Comparison of ENCODE assay signal across 22 cellular contexts in the genomic region with DNA sequence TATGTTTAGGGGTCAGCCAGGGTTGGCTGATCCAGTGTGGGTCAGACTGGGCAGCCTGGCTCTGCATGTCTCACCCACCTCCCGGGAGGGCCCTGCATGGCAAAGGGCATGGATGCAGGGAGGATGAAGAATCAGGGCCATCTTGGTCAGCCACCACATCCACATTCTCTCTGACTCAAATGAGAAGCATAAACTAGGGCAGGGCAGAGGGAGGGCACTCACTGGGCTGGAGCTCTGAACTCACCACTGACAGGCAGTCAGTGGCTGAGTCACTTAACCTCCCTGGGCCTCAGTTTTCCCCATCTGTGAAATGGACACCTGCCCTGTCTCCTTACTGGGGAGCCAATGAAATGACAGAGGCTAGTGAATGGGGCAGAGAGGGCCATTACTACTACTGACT. TPM values are rescaled to one million over a fixed set of nuclear protein-coding genes. Genes with fewer than 3 reads are reported as not detected.
"Had no signal": no experiment of that assay in that cellular context is flagged by ENCODE, and none has a peak within 500 bp of the region (broad histone marks: within the 10 kb centered on the region; RNA-seq: fewer than 3 reads in every experiment).

No MANE protein-coding gene starts in this region.

- DNase-seq: activated CD4-positive, alpha-beta T cell treated with anti-CD3 and anti-CD28 coated beads, Interleukin-2, amount 10 ng/mL, durations not matched to agents 24 days and 14 days; activated CD4-positive, CD25-positive, alpha-beta regulatory T cell; activated CD8-positive, alpha-beta memory T cell treated with anti-CD3 and anti-CD28 coated beads, Interleukin-2, amount 50 U/mL, for 48 hours; activated CD8-positive, alpha-beta T cell treated with anti-CD3 and anti-CD28 coated beads, Interleukin-2, amount 10 ng/mL, durations not matched to agents 7 days and 5 days; activated gamma-delta T cell treated with Interleukin-2 at 50 U/mL for 16 hours; activated T-cell treated with anti-CD3 and anti-CD28 coated beads, Interleukin-2, amount 50 U/mL, for 72 hours; amygdala; central memory CD4-positive, alpha-beta T cell; colonic mucosa; glutamatergic neuron; kidney glomerular epithelial cell; nephron progenitor cell; psoas muscle; spleen; stimulated activated CD4-positive, alpha-beta T cell treated with anti-CD3 and anti-CD28 coated beads, Interleukin-1b, Interleukin-23, amount 100 ng/mL, for 48 hours had no signal

- H3K27me3 ChIP-seq: colonic mucosa had no signal

- H3K4me1 ChIP-seq: colonic mucosa, psoas muscle, spleen, tibial nerve had no signal

- H3K27ac ChIP-seq: colonic mucosa, psoas muscle, spleen, tibial nerve had no signal

- ATAC-seq: activated CD8-positive, alpha-beta T cell treated with anti-CD3 and anti-CD28 coated beads, Interleukin-2, amount 10 ng/mL, durations not matched to agents 7 days and 5 days; activated T-cell treated with anti-CD3 and anti-CD28 coated beads, Interleukin-2, amount 50 U/mL, for 72 hours; psoas muscle; sciatic nerve had no signal

- H3K4me3 ChIP-seq: colonic mucosa, psoas muscle, spleen, tibial nerve had no signal

- H3K36me3 ChIP-seq: colonic mucosa, spleen, tibial nerve had no signal

- H3K9me3 ChIP-seq: colonic mucosa, psoas muscle, spleen had no signal

RNA-seq across cellular contexts. Expression of a gene that starts 4.3 kb away (rescaled TPM):
- total RNA-seq: activated CD4-positive, alpha-beta T cell treated with anti-CD3 and anti-CD28 coated beads, Interleukin-2, amount 10 ng/mL, durations not matched to agents 24 days and 14 days; activated CD8-positive, alpha-beta T cell treated with anti-CD3 and anti-CD28 coated beads, Interleukin-2, amount 10 ng/mL, durations not matched to agents 7 days and 5 days; activated T-cell treated with anti-CD3 and anti-CD28 coated beads, Interleukin-2, amount 50 U/mL, for 72 hours; fibroblast of villous mesenchyme; lower leg skin; osteoblast; subcutaneous adipose tissue had no signal
- polyA plus RNA-seq: esophagus had no signal

RNA-seq across cellular contexts. Expression of a gene that starts 14.0 kb away (rescaled TPM):
- total RNA-seq: activated CD4-positive, alpha-beta T cell treated with anti-CD3 and anti-CD28 coated beads, Interleukin-2, amount 10 ng/mL, durations not matched to agents 24 days and 14 days; activated CD8-positive, alpha-beta T cell treated with anti-CD3 and anti-CD28 coated beads, Interleukin-2, amount 10 ng/mL, durations not matched to agents 7 days and 5 days; fibroblast of villous mesenchyme; lower leg skin; osteoblast had no signal

RNA-seq across cellular contexts. Expression of a gene that starts 23.7 kb away (rescaled TPM):
- total RNA-seq: activated CD4-positive, alpha-beta T cell treated with anti-CD3 and anti-CD28 coated beads, Interleukin-2, amount 10 ng/mL, durations not matched to agents 24 days and 14 days; activated CD8-positive, alpha-beta T cell treated with anti-CD3 and anti-CD28 coated beads, Interleukin-2, amount 10 ng/mL, durations not matched to agents 7 days and 5 days; activated T-cell treated with anti-CD3 and anti-CD28 coated beads, Interleukin-2, amount 50 U/mL, for 72 hours; fibroblast of villous mesenchyme; sciatic nerve; spleen; subcutaneous adipose tissue; tibial nerve had no signal
- polyA plus RNA-seq: esophagus, psoas muscle had no signal
